10 cellular contexts compared by ENCODE assay signal in the genomic region with DNA sequence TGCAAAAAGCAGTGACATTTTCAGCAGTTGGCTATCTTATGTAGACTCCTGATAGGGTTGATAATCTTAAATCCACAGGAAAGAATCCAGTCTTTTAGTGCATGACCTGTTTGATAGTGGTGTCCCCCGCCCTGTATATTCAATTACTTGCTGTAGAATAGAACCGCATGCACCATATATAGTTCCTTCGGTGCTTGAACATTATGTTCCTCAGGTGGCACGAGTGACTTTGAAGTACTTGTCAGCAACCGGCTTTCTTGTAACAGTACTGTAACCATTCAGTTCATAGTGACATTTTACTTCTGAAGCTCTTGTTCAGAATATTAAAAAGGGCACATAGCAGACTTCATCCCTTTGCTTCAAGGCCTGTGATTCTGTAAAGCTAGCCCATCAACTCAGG.
"Had no signal": no experiment of that assay in that cellular context is flagged by ENCODE, and none has a peak within 500 bp of the region (broad histone marks: within the 10 kb centered on the region; RNA-seq: fewer than 3 reads in every experiment).

No MANE protein-coding gene starts in this region.

- H3K36me3 Mint-ChIP-seq: memory B cell had no signal

- DNase-seq: activated CD4-positive, alpha-beta T cell treated with anti-CD3 and anti-CD28 coated beads, Interleukin-2, amount 50 U/mL, for 1 hour; effector memory CD8-positive, alpha-beta T cell; stimulated activated naive CD8-positive, alpha-beta T cell treated with anti-CD3 and anti-CD28 coated beads, Interleukin-15, amount 100 ng/mL, for 72 hours; T-helper 1 cell; T1000 had no signal

- H3K27me3 ChIP-seq: testis had no signal

- H3K27ac ChIP-seq: testis had no signal

- H3K27me3 Mint-ChIP-seq: activated T-helper 17 cell treated with anti-CD3 and anti-CD28 coated beads, Interleukin-2, amount 50 U/mL, for 72 hours; dendritic cell treated with granulocyte-macrophage colony-stimulating factor and Interleukin-4, amounts not matched to agents 40 ng/mL and 50 ng/mL, for 4 days; effector memory CD8-positive, alpha-beta T cell; stimulated activated naive CD8-positive, alpha-beta T cell treated with anti-CD3 and anti-CD28 coated beads, Interleukin-15, amount 100 ng/mL, for 72 hours had no signal

- H3K4me3 ChIP-seq: testis had no signal

- H3K9me3 Mint-ChIP-seq: activated T-helper 17 cell treated with anti-CD3 and anti-CD28 coated beads, Interleukin-2, amount 50 U/mL, for 72 hours; dendritic cell treated with granulocyte-macrophage colony-stimulating factor and Interleukin-4, amounts not matched to agents 40 ng/mL and 50 ng/mL, for 4 days; effector memory CD8-positive, alpha-beta T cell; memory B cell; nephron; stimulated activated naive CD8-positive, alpha-beta T cell treated with anti-CD3 and anti-CD28 coated beads, Interleukin-15, amount 100 ng/mL, for 72 hours had no signal

- H3K9me3 ChIP-seq: testis had no signal

- H3K27ac Mint-ChIP-seq: activated T-helper 17 cell treated with anti-CD3 and anti-CD28 coated beads, Interleukin-2, amount 50 U/mL, for 72 hours; effector memory CD8-positive, alpha-beta T cell; memory B cell; nephron; stimulated activated naive CD8-positive, alpha-beta T cell treated with anti-CD3 and anti-CD28 coated beads, Interleukin-15, amount 100 ng/mL, for 72 hours had no signal

- H3K4me1 ChIP-seq: testis had no signal

- H3K4me1 Mint-ChIP-seq: activated T-helper 17 cell treated with anti-CD3 and anti-CD28 coated beads, Interleukin-2, amount 50 U/mL, for 72 hours had no signal

- ATAC-seq: effector memory CD8-positive, alpha-beta T cell had no signal

- H3K4me3 Mint-ChIP-seq: activated T-helper 17 cell treated with anti-CD3 and anti-CD28 coated beads, Interleukin-2, amount 50 U/mL, for 72 hours; dendritic cell treated with granulocyte-macrophage colony-stimulating factor and Interleukin-4, amounts not matched to agents 40 ng/mL and 50 ng/mL, for 4 days; effector memory CD8-positive, alpha-beta T cell; memory B cell; nephron; stimulated activated naive CD8-positive, alpha-beta T cell treated with anti-CD3 and anti-CD28 coated beads, Interleukin-15, amount 100 ng/mL, for 72 hours had no signal
